1 cellular context compared by ENCODE assay signal in the genomic region with DNA sequence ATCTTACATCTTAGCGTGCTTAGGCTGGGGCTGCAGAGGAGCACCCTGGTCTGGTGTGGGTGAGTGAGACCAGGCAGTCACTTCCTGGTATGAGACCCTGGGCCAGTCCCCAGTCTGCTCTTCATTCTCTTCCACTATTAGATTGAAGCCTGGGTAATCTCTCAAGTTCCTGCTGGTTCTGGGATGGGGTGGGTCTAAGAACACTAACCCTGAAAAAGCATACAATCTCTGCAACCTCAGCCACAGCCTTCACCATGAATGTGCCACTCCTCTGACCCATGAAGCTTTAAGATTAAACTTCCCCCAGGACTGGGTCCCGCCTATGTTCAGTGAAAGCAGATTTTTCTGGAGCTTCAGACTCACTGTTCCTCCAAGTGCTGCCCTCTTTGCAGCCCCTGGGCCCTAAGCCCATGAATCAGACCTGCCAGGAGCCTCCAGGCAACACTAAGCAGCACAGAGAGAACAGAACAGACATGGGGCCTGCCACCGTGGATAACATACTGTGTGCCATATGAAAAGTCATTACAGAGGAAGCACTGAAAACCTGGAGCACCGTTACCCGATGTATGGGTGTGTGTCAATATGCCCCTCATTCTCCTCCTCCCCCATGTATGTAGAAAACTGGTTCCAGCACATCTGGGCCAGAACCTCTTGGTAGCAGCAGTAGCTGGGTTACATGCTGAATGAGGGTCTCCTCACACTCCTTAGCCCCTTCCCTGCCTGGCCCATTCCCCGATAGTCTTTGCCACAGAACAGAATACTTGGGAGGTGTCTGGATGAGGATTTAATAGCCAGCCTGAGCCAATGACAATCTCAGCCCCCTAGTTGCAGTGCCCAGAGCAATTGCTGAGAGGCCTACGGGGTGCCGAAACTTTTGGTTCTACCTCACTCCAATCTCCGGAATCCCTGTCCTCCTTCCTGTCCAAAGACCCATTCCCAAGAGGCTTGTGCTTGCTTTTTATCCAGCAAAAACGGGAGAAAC.
A peak's percentile ranks its signal among the peaks of the same experiment; 100 is the strongest.
TF ChIP-seq lines count a peak whose summit lies in the region.

No MANE protein-coding gene starts in this region.

TF ChIP-seq in HEK293, 187 proteins besides CTCF, POLR2A, EP300 and RAD21 (continued from another document):
- peak; percentile 37; the same call in 1 of the 2 replicates for TF ChIP-seq ZBTB17 (tag by site-specific recombination; IDR thresholded peaks at IDR 0.05)
